10 cellular contexts compared by ENCODE assay signal in genomic region chr1:178536844-178537371, GRCh38. TPM values are rescaled to one million over a fixed set of nuclear protein-coding genes. Genes with fewer than 3 reads are reported as not detected.
DNase-seq lines count a peak whose midpoint lies in the region; ATAC-seq, FAIRE-seq and TF ChIP-seq lines count a peak whose summit lies in the region.
"Had no signal": no experiment of that assay in that cellular context is flagged by ENCODE, and none has a peak within 500 bp of the region (broad histone marks: within the 10 kb centered on the region; RNA-seq: fewer than 3 reads in every experiment).

No MANE protein-coding gene starts in this region.

- H3K9me3 Mint-ChIP-seq in GM23338 (no peaks in the 10 kb centered on the region), astrocyte (ENCODE audit: unreplicated experiment) (no peaks in the 10 kb centered on the region)

- peak overlapping the region; percentile 56; the same call in 1 of the 2 replicates for H2AFZ ChIP-seq in GM23338
- peak overlapping the region; percentile 58 for H2AFZ ChIP-seq in astrocyte (ENCODE audit: low read depth, low read length)

- H3K4me3 ChIP-seq in GM23338: no peak overlapping the region
- H3K4me3 ChIP-seq in astrocyte (ENCODE audit: insufficient read depth, low read depth, low read length): peak overlapping the region; percentile 23
- H3K4me3 ChIP-seq in skin epidermis: no peak overlapping the region

- FAIRE-seq in astrocyte (lab: Jason Lieb, UNC): peak; percentile 98

- H3K4me2 ChIP-seq in GM23338 (no peak overlapping the region), astrocyte (ENCODE audit: low read length) (peak overlapping the region; percentile 79)

- no peaks in the 10 kb centered on the region for H3K27me3 ChIP-seq in GM23338 (ENCODE audit: insufficient read depth)
- H3K27me3 ChIP-seq in astrocyte (ENCODE audit: insufficient read depth, low read length): no peaks in the 10 kb centered on the region

- H3K9me3 ChIP-seq in astrocyte (ENCODE audit: insufficient read depth, low read depth, low read length): no peaks in the 10 kb centered on the region

- H3K4me3 Mint-ChIP-seq in GM23338 (no peak overlapping the region), astrocyte (ENCODE audit: unreplicated experiment) (no peak overlapping the region)

- no peaks in the 10 kb centered on the region for H3K9me2 ChIP-seq in GM23338 (ENCODE audit: insufficient read depth)

- H4K20me1 ChIP-seq in GM23338 (replicated peaks; ENCODE audit: insufficient read depth): no peaks in the 10 kb centered on the region
- no peaks in the 10 kb centered on the region for H4K20me1 ChIP-seq in astrocyte (ENCODE audit: insufficient read depth, low read length)

- H3K9ac ChIP-seq in astrocyte (ENCODE audit: low read length): peak overlapping the region; percentile 70

- TF ChIP-seq CTCF in GM23338 (conservative IDR thresholded peaks at IDR 0.05; ENCODE audit: low read depth in 2 of 2) (no peak), astrocyte (IDR thresholded peaks at IDR 0.05; ENCODE audit: insufficient read depth, low read depth, low read length) (no peak)

- H3K4me1 Mint-ChIP-seq in GM23338: peaks cover 3% of the 10 kb centered on the region
- peaks cover 48% of the 10 kb centered on the region for H3K4me1 Mint-ChIP-seq in astrocyte (ENCODE audit: low read depth, unreplicated experiment)

- DNase-seq in GM23338 (ENCODE audit: low spot score) (no peak), astrocyte (ENCODE audit: low read depth) (peak; percentile 98), hepatic stellate cell (ENCODE audit: low spot score) (peak; percentile 94), ecto neural progenitor cell (ENCODE audit: low spot score) (no peak), NCI-H2029 treated with DMSO at 0.1 percent for 48 hours (lab: John Stamatoyannopoulos, UW) (no peak)
- DNase-seq in activated CD4-positive, alpha-beta T cell treated with anti-CD3 and anti-CD28 coated beads, Interleukin-2, amount 50 U/mL, for 48 hours: no peak
- DNase-seq: Karpas-422; stimulated activated CD8-positive, alpha-beta memory T cell treated with anti-CD3 and anti-CD28 coated beads, Interleukin-4, amount 100 ng/mL, for 48 hours had no signal

- H3K27ac Mint-ChIP-seq in GM23338 (no peak overlapping the region), astrocyte (ENCODE audit: unreplicated experiment) (peak overlapping the region; percentile 70)

- H3K4me1 ChIP-seq in GM23338 (ENCODE audit: insufficient read depth) (no peaks in the 10 kb centered on the region), astrocyte (ENCODE audit: insufficient read depth, low read length) (peaks cover 49% of the 10 kb centered on the region)

- H3K36me3 ChIP-seq in GM23338 (ENCODE audit: insufficient read depth) (no peaks in the 10 kb centered on the region), astrocyte (ENCODE audit: insufficient read depth, low read length) (no peaks in the 10 kb centered on the region)

- ATAC-seq in GM23338: no peak
- no peak for ATAC-seq in HG02938 (IDR thresholded peaks at IDR 0.05; ENCODE audit: unreplicated experiment)

- no peaks in the 10 kb centered on the region for H3K36me3 Mint-ChIP-seq in GM23338 (ENCODE audit: low read depth)
- no peaks in the 10 kb centered on the region for H3K36me3 Mint-ChIP-seq in astrocyte (ENCODE audit: low read depth, unreplicated experiment)

- no peak overlapping the region for H3K27ac ChIP-seq in GM23338 (ENCODE audit: low read depth)
- peak overlapping the region; percentile 71 for H3K27ac ChIP-seq in astrocyte (ENCODE audit: low read depth, low read length)
- peak overlapping the region in 13 of 21 experiments; percentile 18 to 71 (median 56) for H3K27ac ChIP-seq in skin epidermis

- H3K79me2 ChIP-seq in GM23338 (replicated peaks; ENCODE audit: insufficient read depth) (no peaks in the 10 kb centered on the region), astrocyte (ENCODE audit: insufficient read depth, low read length) (no peaks in the 10 kb centered on the region)

- H3K27me3 Mint-ChIP-seq in GM23338 (ENCODE audit: insufficient read depth, low read depth, poor library complexity) (peaks cover 14% of the 10 kb centered on the region), astrocyte (ENCODE audit: low read depth, unreplicated experiment) (peaks cover 3% of the 10 kb centered on the region)

- no peaks in the 10 kb centered on the region for H3F3A ChIP-seq in GM23338 (replicated peaks; ENCODE audit: low read depth)

TF ChIP-seq in GM23338, 12 proteins besides CTCF, POLR2A, EP300 and RAD21:
- TF ChIP-seq STAT1 (IDR thresholded peaks at IDR 0.05; ENCODE audit: unreplicated experiment): no peak
- no peak for TF ChIP-seq NANOG (IDR thresholded peaks at IDR 0.05; ENCODE audit: borderline replicate concordance)

RNA-seq across cellular contexts. Expression of gene TEX35, which starts 24.0 kb away (rescaled TPM):
- total RNA-seq in GM23338 (2014; rRNA removed; shearing (Covaris generic)): not detected in 2 replicates
- 0.09 TPM in 1 of 2 replicates, not detected in the other for polyA plus RNA-seq in GM23338 (2016; fragmentation: Nextera tagmentation; extraction: Ambion mirVana)
- not detected in 2 replicates for total RNA-seq in astrocyte

RNA-seq across cellular contexts. Expression of gene CLEC20A, which starts 40.1 kb away (rescaled TPM):
- total RNA-seq in GM23338 (2014; rRNA removed; shearing (Covaris generic)): not detected in 2 replicates
- polyA plus RNA-seq in GM23338 (2016; fragmentation: Nextera tagmentation; extraction: Ambion mirVana): not detected in 2 replicates
- not detected in 2 replicates for total RNA-seq in astrocyte

Comparison
In these comparisons a context has a peak if more than half of its experiments do, and no peak if none do; other contexts are left out.
1. DNase-seq: peak in astrocyte (single experiment) and hepatic stellate cell (single experiment); none in GM23338 (single experiment), ecto neural progenitor cell (single experiment), NCI-H2029 treated with DMSO at 0.1 percent for 48 hours (single experiment) and activated CD4-positive, alpha-beta T cell treated with anti-CD3 and anti-CD28 coated beads, Interleukin-2, amount 50 U/mL, for 48 hours (0 of 2).